In the genomic region with DNA sequence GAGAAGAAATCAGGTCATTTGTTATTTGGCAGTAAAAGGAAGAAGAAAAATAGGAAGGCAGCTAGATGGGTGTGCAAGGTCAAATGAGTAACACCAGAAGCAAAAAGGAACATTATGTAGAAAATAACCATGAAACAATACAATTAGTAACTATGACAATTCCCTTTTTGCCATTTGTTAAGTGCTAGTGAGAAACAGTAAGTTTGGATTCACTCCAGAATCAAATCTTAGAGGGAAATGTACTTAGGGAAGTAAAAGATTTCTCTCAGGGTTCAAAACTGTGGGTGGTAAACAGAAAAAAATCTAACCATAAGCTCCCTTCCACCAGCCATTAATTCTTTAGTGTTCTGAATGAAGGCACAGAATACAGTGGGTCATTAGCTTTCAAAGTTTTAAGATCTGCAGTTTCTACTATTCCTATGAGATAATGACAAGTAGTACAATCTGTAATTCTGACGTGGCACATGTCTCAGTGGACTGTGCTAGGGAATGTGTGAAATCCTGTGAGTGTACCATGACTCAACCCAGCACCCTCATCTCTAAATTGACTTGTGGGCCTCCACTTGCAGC, we compare ENCODE assay signal across 9 cellular contexts. TPM values are rescaled to one million over a fixed set of nuclear protein-coding genes. Genes with fewer than 3 reads are reported as not detected.
A peak's percentile ranks its signal among the peaks of the same experiment; 100 is the strongest.
DNase-seq lines count a peak whose midpoint lies in the region; ATAC-seq and TF ChIP-seq lines count a peak whose summit lies in the region.
"Had no signal": no experiment of that assay in that cellular context is flagged by ENCODE, and none has a peak within 500 bp of the region (broad histone marks: within the 10 kb centered on the region; RNA-seq: fewer than 3 reads in every experiment).

No MANE protein-coding gene starts in this region.

- H3K9ac ChIP-seq in smooth muscle cell (ENCODE audit: low read depth): peak overlapping the region; percentile 65
- H3K9ac ChIP-seq: BLaER1 had no signal

- peak overlapping the region; percentile 98 for H3K27ac ChIP-seq in SJCRH30
- peak overlapping the region; percentile 80 for H3K27ac ChIP-seq in foreskin keratinocyte
- peak overlapping the region; percentile 94 for H3K27ac ChIP-seq in smooth muscle cell (ENCODE audit: low read depth)
- H3K27ac ChIP-seq: BLaER1 had no signal

- H3K4me2 ChIP-seq in smooth muscle cell: peak overlapping the region; percentile 72
- H3K4me2 ChIP-seq: BLaER1 had no signal

- H3K4me3 Mint-ChIP-seq in activated CD4-positive, alpha-beta T cell treated with anti-CD3 and anti-CD28 coated beads, Interleukin-2, amount 10 ng/mL, durations not matched to agents 7 days and 5 days: no peak overlapping the region

- WGBS in smooth muscle cell (ENCODE audit: low lambda C conversion rate): 0% methylated on average over 1 of the region's 1 CpG

- H3K4me1 Mint-ChIP-seq in activated CD4-positive, alpha-beta T cell treated with anti-CD3 and anti-CD28 coated beads, Interleukin-2, amount 10 ng/mL, durations not matched to agents 7 days and 5 days: peaks cover 35% of the 10 kb centered on the region

- ATAC-seq in foreskin keratinocyte: peak; percentile 96

- CTCF ChIA-PET in activated CD4-positive, alpha-beta T cell treated with anti-CD3 and anti-CD28 coated beads, Interleukin-2, amount 10 ng/mL, durations not matched to agents 7 days and 5 days (lab: Charles Lee): interaction anchor here (0.7 to 4.5 kb wide), 3 partner anchors 15 to 92 kb away, joined by 3 to 19 read pairs (median 3); a partner anchor contains a TSS

- H3K4me3 ChIP-seq in SJCRH30 (no peak overlapping the region), smooth muscle cell (no peak overlapping the region)
- H3K4me3 ChIP-seq: BLaER1 had no signal

- peaks cover 76% of the 10 kb centered on the region for H3K79me2 ChIP-seq in smooth muscle cell (ENCODE audit: low read depth)

- no peak for TF ChIP-seq CTCF in foreskin keratinocyte (conservative IDR thresholded peaks at IDR 0.05)
- no peak for TF ChIP-seq CTCF in smooth muscle cell (IDR thresholded peaks at IDR 0.05; ENCODE audit: borderline replicate concordance, insufficient read depth, poor library complexity, severe bottlenecking)

- H3K4me1 ChIP-seq in SJCRH30 (peaks cover 48% of the 10 kb centered on the region), foreskin keratinocyte (peaks cover 63% of the 10 kb centered on the region), smooth muscle cell (ENCODE audit: low read depth) (peaks cover 57% of the 10 kb centered on the region)

- H3K9me3 Mint-ChIP-seq in activated CD4-positive, alpha-beta T cell treated with anti-CD3 and anti-CD28 coated beads, Interleukin-2, amount 10 ng/mL, durations not matched to agents 7 days and 5 days: no peaks in the 10 kb centered on the region

- peaks cover 4% of the 10 kb centered on the region for H3K36me3 Mint-ChIP-seq in activated CD4-positive, alpha-beta T cell treated with anti-CD3 and anti-CD28 coated beads, Interleukin-2, amount 10 ng/mL, durations not matched to agents 7 days and 5 days (ENCODE audit: low read depth)

- POLR2A ChIA-PET in activated CD4-positive, alpha-beta T cell treated with anti-CD3 and anti-CD28 coated beads, Interleukin-2, amount 10 ng/mL, durations not matched to agents 7 days and 5 days (lab: Charles Lee): no interaction called here

- H2AFZ ChIP-seq in smooth muscle cell (ENCODE audit: low read depth): no peak overlapping the region

- H3K27ac Mint-ChIP-seq in activated CD4-positive, alpha-beta T cell treated with anti-CD3 and anti-CD28 coated beads, Interleukin-2, amount 10 ng/mL, durations not matched to agents 7 days and 5 days: no peak overlapping the region

- H3K9me3 ChIP-seq in SJCRH30 (replicated peaks) (no peaks in the 10 kb centered on the region), smooth muscle cell (replicated peaks; ENCODE audit: low read depth) (no peaks in the 10 kb centered on the region)
- H3K9me3 ChIP-seq: BLaER1 had no signal

- H3K27me3 Mint-ChIP-seq in activated CD4-positive, alpha-beta T cell treated with anti-CD3 and anti-CD28 coated beads, Interleukin-2, amount 10 ng/mL, durations not matched to agents 7 days and 5 days: no peaks in the 10 kb centered on the region

- peaks cover 19% of the 10 kb centered on the region for H3F3A ChIP-seq in smooth muscle cell (ENCODE audit: low read depth)

- H3K36me3 ChIP-seq in SJCRH30: no peaks in the 10 kb centered on the region
- no peaks in the 10 kb centered on the region for H3K36me3 ChIP-seq in smooth muscle cell (ENCODE audit: low read depth)

- no peaks in the 10 kb centered on the region for H3K27me3 ChIP-seq in SJCRH30
- no peaks in the 10 kb centered on the region for H3K27me3 ChIP-seq in foreskin keratinocyte
- no peaks in the 10 kb centered on the region for H3K27me3 ChIP-seq in smooth muscle cell (ENCODE audit: low read depth)
- H3K27me3 ChIP-seq: BLaER1 had no signal

- peaks cover 81% of the 10 kb centered on the region for H4K20me1 ChIP-seq in smooth muscle cell (ENCODE audit: low read depth)

- DNase-seq in activated CD4-positive, alpha-beta T cell treated with anti-CD3 and anti-CD28 coated beads, Interleukin-2, amount 50 U/mL, for 48 hours: peak; percentile 16 to 20
- DNase-seq in activated CD4-positive, alpha-beta T cell treated with anti-CD3 and anti-CD28 coated beads, Interleukin-2, amount 10 ng/mL, durations not matched to agents 7 days and 5 days: no peak
- peak; percentile 41 to 61 for DNase-seq in SJCRH30
- peak; percentile 83 to 93 for DNase-seq in foreskin keratinocyte
- no peak for DNase-seq in smooth muscle cell (lab: John Stamatoyannopoulos, UW; ENCODE audit: unreplicated experiment)
- DNase-seq in globus pallidus (ENCODE audit: low spot score): no peak
- DNase-seq in NCI-H2029 treated with DMSO at 0.1 percent for 48 hours (lab: John Stamatoyannopoulos, UW): no peak
- no peak for DNase-seq in stimulated activated naive CD4-positive, alpha-beta T cell (lab: John Stamatoyannopoulos, UW)

RNA-seq across cellular contexts. Expression of a gene that starts 17.1 kb away (rescaled TPM):
- total RNA-seq in activated CD4-positive, alpha-beta T cell treated with anti-CD3 and anti-CD28 coated beads, Interleukin-2, amount 10 ng/mL, durations not matched to agents 7 days and 5 days: 10 to 100 TPM; 44.5 to 58.1 TPM
- 65.7 and 66.7 TPM in 2 replicates for total RNA-seq in SJCRH30 (2014; rRNA removed; shearing (Covaris generic))
- total RNA-seq in foreskin keratinocyte: 60.1 and 60.4 TPM in 2 replicates
- 40.3 and 42.6 TPM in 2 replicates for polyA plus RNA-seq in foreskin keratinocyte
- total RNA-seq in smooth muscle cell: 58.2 and 99.8 TPM in 2 replicates
- 26.6 and 29.0 TPM in 2 replicates for polyA plus RNA-seq in smooth muscle cell

RNA-seq across cellular contexts. Expression of a gene that starts 57.6 kb away (rescaled TPM):
- 100 to 1,000 TPM; 132 to 174 TPM for total RNA-seq in activated CD4-positive, alpha-beta T cell treated with anti-CD3 and anti-CD28 coated beads, Interleukin-2, amount 10 ng/mL, durations not matched to agents 7 days and 5 days
- total RNA-seq in SJCRH30 (2014; rRNA removed; shearing (Covaris generic)): 55.0 and 56.2 TPM in 2 replicates
- total RNA-seq in foreskin keratinocyte (97.8 and 98.8 TPM in 2 replicates), smooth muscle cell (47.9 and 48.1 TPM in 2 replicates)
- polyA plus RNA-seq in foreskin keratinocyte (123 and 124 TPM in 2 replicates), smooth muscle cell (40.3 and 46.0 TPM in 2 replicates)

Comparison
In these comparisons a context has a peak if more than half of its experiments do, and no peak if none do; other contexts are left out.
1. DNase-seq: peak in activated CD4-positive, alpha-beta T cell treated with anti-CD3 and anti-CD28 coated beads, Interleukin-2, amount 50 U/mL, for 48 hours (2 of 2), SJCRH30 (2 of 2) and foreskin keratinocyte (2 of 2); none in activated CD4-positive, alpha-beta T cell treated with anti-CD3 and anti-CD28 coated beads, Interleukin-2, amount 10 ng/mL, durations not matched to agents 7 days and 5 days (single experiment), smooth muscle cell (single experiment), globus pallidus (single experiment), NCI-H2029 treated with DMSO at 0.1 percent for 48 hours (single experiment) and stimulated activated naive CD4-positive, alpha-beta T cell (0 of 6).
2. Peak in every context shown above with its lines, with median percentiles within 50 percentile points of each other: H3K27ac ChIP-seq.